In the genomic region with DNA sequence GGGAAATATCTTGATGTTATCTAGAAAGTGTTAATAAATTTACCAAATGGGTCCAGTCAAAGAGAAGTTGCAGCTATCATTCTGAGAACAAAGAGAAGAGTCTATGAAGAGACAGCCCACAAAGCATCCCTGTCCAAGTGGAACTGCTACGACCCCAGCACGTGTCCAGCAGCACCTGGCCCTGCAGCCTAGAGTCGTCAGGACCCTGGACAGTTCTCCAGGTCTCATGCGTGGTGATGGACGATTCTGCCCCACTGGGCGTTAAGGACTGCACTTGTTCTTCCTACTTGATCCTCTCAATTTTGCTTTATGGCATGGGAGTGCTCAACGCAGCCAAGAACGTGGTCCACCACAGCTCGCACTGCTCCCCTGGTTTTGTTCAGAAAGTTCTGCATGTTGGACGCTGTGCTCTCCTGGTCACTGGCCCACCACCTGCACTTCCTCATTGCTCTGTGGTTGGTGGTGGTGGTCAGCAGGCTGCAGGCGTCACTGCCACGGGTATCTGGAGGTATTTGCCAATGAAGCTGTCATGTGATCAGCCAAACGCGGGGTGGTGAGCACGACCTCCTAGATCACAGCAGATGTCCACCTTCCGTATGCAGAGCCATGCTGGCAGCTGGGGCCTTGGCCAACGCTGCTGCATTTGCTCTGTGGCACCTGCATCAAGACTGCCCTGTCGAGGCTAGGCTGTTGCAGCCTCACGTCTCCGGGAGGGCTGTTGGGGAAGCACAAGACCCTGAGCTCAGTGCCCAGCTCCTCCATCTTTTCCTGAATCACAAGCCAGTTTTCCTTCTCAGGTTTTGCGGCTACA, we compare ENCODE assay signal across 9 cellular contexts.
DNase-seq lines count a peak whose midpoint lies in the region; ATAC-seq and TF ChIP-seq lines count a peak whose summit lies in the region.
"Had no signal": no experiment of that assay in that cellular context is flagged by ENCODE, and none has a peak within 500 bp of the region (broad histone marks: within the 10 kb centered on the region; RNA-seq: fewer than 3 reads in every experiment).

No MANE protein-coding gene starts in this region.

- H3K27ac ChIP-seq in IMR-90 (ENCODE audit: insufficient read depth, low read length) = no peak overlapping the region
- H3K27ac ChIP-seq in liver (ENCODE audit: low read depth in 1 of 2, low read length in 2 of 2) = no peak overlapping the region
- H3K27ac ChIP-seq: coronary artery, heart left ventricle had no signal

- no peak overlapping the region for H2BK20ac ChIP-seq in IMR-90 (ENCODE audit: low read depth, low read length)

- H3K4me2 ChIP-seq in IMR-90 (ENCODE audit: low read depth, low read length) = no peak overlapping the region

- no peak overlapping the region for H3K4ac ChIP-seq in IMR-90 (ENCODE audit: low read depth, low read length)

- POLR2A ChIA-PET in IMR-90 (lab: Charles Lee; ENCODE audit: unreplicated experiment) = no interaction called here

- H3K4me3 ChIP-seq in IMR-90 (ENCODE audit: insufficient read depth, low read depth, low read length) = no peak overlapping the region
- H3K4me3 ChIP-seq in astrocyte of the spinal cord (ENCODE audit: low read depth, low read length) = no peak overlapping the region
- H3K4me3 ChIP-seq in liver (ENCODE audit: low read depth in 1 of 3, low read length in 3 of 3) = no peak overlapping the region
- H3K4me3 ChIP-seq: coronary artery, heart left ventricle had no signal

- H3K9ac ChIP-seq in IMR-90 (ENCODE audit: low read depth, low read length) = no peak overlapping the region
- no peak overlapping the region for H3K9ac ChIP-seq in liver (ENCODE audit: low read depth in 1 of 2, low read length in 2 of 2)

- no peaks in the 10 kb centered on the region for H3K79me1 ChIP-seq in IMR-90 (ENCODE audit: low read depth in 1 of 2, low read length in 2 of 2)

- no peak overlapping the region for H2AK9ac ChIP-seq in IMR-90 (replicated peaks; ENCODE audit: low read depth, low read length, poor library complexity)

- ATAC-seq in IMR-90 (ENCODE audit: low read depth) = peak; percentile 60
- no peak for ATAC-seq in natural killer cell treated with Interleukin-12 subunit alpha and Interleukin-12 subunit beta and Interleukin-15 and Interleukin-18, amount 100 ng/mL, for 72 hours

- H3K36me3 ChIP-seq in IMR-90 (ENCODE audit: control insufficient read depth, insufficient read depth, low read length) (no peaks in the 10 kb centered on the region), liver (ENCODE audit: control insufficient read depth in 4 of 4, insufficient read depth in 3 of 4, low read depth in 1 of 4, low read length in 3 of 4) (no peaks in the 10 kb centered on the region)
- H3K36me3 ChIP-seq: heart left ventricle had no signal

- H3K4me3 Mint-ChIP-seq in natural killer cell treated with Interleukin-12 subunit alpha and Interleukin-12 subunit beta and Interleukin-15 and Interleukin-18, amount 100 ng/mL, for 72 hours = no peak overlapping the region

- 36% methylated on average over 7 of the region's 21 CpGs; no CpG with 5 or more reads in 1 of the 2 experiments for WGBS in IMR-90 (ENCODE audit: extremely low coverage in 2 of 2, insufficient read length in 1 of 2), 2 experiments
- 57% methylated on average over 21 of the region's 21 CpGs for WGBS in liver

- H3K27me3 ChIP-seq in IMR-90 (ENCODE audit: control insufficient read depth, insufficient read depth, low read length) (no peaks in the 10 kb centered on the region), liver (ENCODE audit: control insufficient read depth in 4 of 4, insufficient read depth in 4 of 4, low read length in 3 of 4) (no peaks in the 10 kb centered on the region)

- H3K56ac ChIP-seq in IMR-90 (ENCODE audit: extremely low read depth, insufficient read depth, low read length) = no peak overlapping the region

- CTCF ChIA-PET in IMR-90 (lab: Yijun Ruan, JAX) = no interaction called here

- H3K9me3 ChIP-seq in IMR-90 (ENCODE audit: control insufficient read depth, insufficient read depth, low read length) (peaks cover 10% of the 10 kb centered on the region), liver (ENCODE audit: control insufficient read depth in 4 of 4, low read length in 3 of 4) (peaks cover 1 to 13% (median 7%) of the 10 kb centered on the region in 4 donors)

- no peak overlapping the region for H3K27ac Mint-ChIP-seq in natural killer cell treated with Interleukin-12 subunit alpha and Interleukin-12 subunit beta and Interleukin-15 and Interleukin-18, amount 100 ng/mL, for 72 hours

- TF ChIP-seq RAD21 in IMR-90 (IDR thresholded peaks at IDR 0.05; ENCODE audit: low read length) = no peak
- no peak for TF ChIP-seq RAD21 in liver (IDR thresholded peaks at IDR 0.05)

- H3K4me1 Mint-ChIP-seq in natural killer cell treated with Interleukin-12 subunit alpha and Interleukin-12 subunit beta and Interleukin-15 and Interleukin-18, amount 100 ng/mL, for 72 hours (ENCODE audit: low read depth in 2 of 2) = no peaks in the 10 kb centered on the region

- in situ Hi-C loops in IMR-90 (cut with MboI; ENCODE audit: low sequenced_read_pairs) = no loop called here
- in situ Hi-C loops in astrocyte of the spinal cord (cut with HindIII; ENCODE audit: low sequenced_read_pairs) = no loop called here

- H3K27me3 Mint-ChIP-seq in natural killer cell treated with Interleukin-12 subunit alpha and Interleukin-12 subunit beta and Interleukin-15 and Interleukin-18, amount 100 ng/mL, for 72 hours = no peaks in the 10 kb centered on the region

- TF ChIP-seq CTCF in IMR-90 (conservative IDR thresholded peaks at IDR 0.05; ENCODE audit: low read depth, low read length) = no peak
- TF ChIP-seq CTCF in astrocyte of the spinal cord (IDR thresholded peaks at IDR 0.05; ENCODE audit: low read depth, low read length) = no peak
- no peak for TF ChIP-seq CTCF in liver (IDR thresholded peaks at IDR 0.05; ENCODE audit: low read depth, low read length, missing input control)

- H2AFZ ChIP-seq in IMR-90 (replicated peaks; ENCODE audit: low read length, poor library complexity) = no peak overlapping the region

- DNase-seq in ELF-1 (ENCODE audit: low read depth, low spot score) = peak; percentile 62
- peak; percentile 31 for DNase-seq in IMR-90
- DNase-seq in astrocyte of the spinal cord (ENCODE audit: low read depth, low spot score) = peak; percentile 22
- no peak for DNase-seq in natural killer cell treated with Interleukin-12 subunit alpha and Interleukin-12 subunit beta and Interleukin-15 and Interleukin-18, amount 100 ng/mL, for 72 hours (ENCODE audit: low spot score)
- no peak for DNase-seq in 8988T
- DNase-seq in putamen (ENCODE audit: low spot score) = no peak

- H4K5ac ChIP-seq in IMR-90 (ENCODE audit: low read depth, low read length) = no peak overlapping the region

- no peak overlapping the region for H2BK5ac ChIP-seq in IMR-90 (ENCODE audit: low read depth, low read length, poor library complexity, severe bottlenecking)

- dilution Hi-C loops in IMR-90 (cut with HindIII; ENCODE audit: low sequenced_read_pairs, unreplicated experiment) = no loop called here

- H3K18ac ChIP-seq in IMR-90 (ENCODE audit: low read depth, low read length) = no peak overlapping the region

- BruUV-seq in IMR-90 (replicated peaks; lab: Mats Ljungman, UMichigan) = no TSS peak

- H2AK5ac ChIP-seq in IMR-90 (ENCODE audit: low read depth, low read length) = no peak overlapping the region

- H4K8ac ChIP-seq in IMR-90 (ENCODE audit: low read depth in 2 of 2, low read length in 2 of 2) = no peak overlapping the region

- H3K9me1 ChIP-seq in IMR-90 (ENCODE audit: insufficient read depth, low read length) = no peaks in the 10 kb centered on the region

- H3K23ac ChIP-seq in IMR-90 (ENCODE audit: low read depth, low read length) = no peak overlapping the region

- H3K4me1 ChIP-seq in IMR-90 (ENCODE audit: control insufficient read depth, insufficient read depth, low read length) (no peaks in the 10 kb centered on the region), liver (ENCODE audit: control insufficient read depth in 4 of 4, insufficient read depth in 4 of 4, low read length in 3 of 4) (no peaks in the 10 kb centered on the region)
- H3K4me1 ChIP-seq: heart left ventricle had no signal

- no peaks in the 10 kb centered on the region for H3K9me3 Mint-ChIP-seq in natural killer cell treated with Interleukin-12 subunit alpha and Interleukin-12 subunit beta and Interleukin-15 and Interleukin-18, amount 100 ng/mL, for 72 hours

- H4K91ac ChIP-seq in IMR-90 (ENCODE audit: insufficient read depth, low read depth, low read length) = no peak overlapping the region

- TF ChIP-seq POLR2A in IMR-90 (IDR thresholded peaks at IDR 0.05; ENCODE audit: low read depth, low read length) = no peak

- peaks cover 6% of the 10 kb centered on the region for H3K36me3 Mint-ChIP-seq in natural killer cell treated with Interleukin-12 subunit alpha and Interleukin-12 subunit beta and Interleukin-15 and Interleukin-18, amount 100 ng/mL, for 72 hours

- H2BK120ac ChIP-seq in IMR-90 (ENCODE audit: low read depth, low read length) = no peak overlapping the region

- no peak overlapping the region for H2BK15ac ChIP-seq in IMR-90 (ENCODE audit: low read depth, low read length)

- H4K20me1 ChIP-seq in IMR-90 (ENCODE audit: insufficient read depth, low read length) = no peaks in the 10 kb centered on the region

- no peak overlapping the region for H3K14ac ChIP-seq in IMR-90 (replicated peaks; ENCODE audit: low read depth, low read length)

- intact Hi-C loops in IMR-90 (cut with micrococcal nuclease) = no loop called here

TF ChIP-seq in IMR-90, 13 proteins besides CTCF, POLR2A, EP300 and RAD21 (continues in another document):
- TF ChIP-seq RFX5 (IDR thresholded peaks at IDR 0.05; ENCODE audit: low read depth, low read length) (no peak), CEBPB (IDR thresholded peaks at IDR 0.05; ENCODE audit: low read depth, low read length) (no peak)

Comparison
In these comparisons a context has a peak if more than half of its experiments do, and no peak if none do; other contexts are left out.
1. DNase-seq: peak in ELF-1 (single experiment), IMR-90 (single experiment) and astrocyte of the spinal cord (single experiment); none in natural killer cell treated with Interleukin-12 subunit alpha and Interleukin-12 subunit beta and Interleukin-15 and Interleukin-18, amount 100 ng/mL, for 72 hours (single experiment), 8988T (single experiment) and putamen (single experiment).